Comparison of ENCODE assay signal across 9 cellular contexts in the genomic region with DNA sequence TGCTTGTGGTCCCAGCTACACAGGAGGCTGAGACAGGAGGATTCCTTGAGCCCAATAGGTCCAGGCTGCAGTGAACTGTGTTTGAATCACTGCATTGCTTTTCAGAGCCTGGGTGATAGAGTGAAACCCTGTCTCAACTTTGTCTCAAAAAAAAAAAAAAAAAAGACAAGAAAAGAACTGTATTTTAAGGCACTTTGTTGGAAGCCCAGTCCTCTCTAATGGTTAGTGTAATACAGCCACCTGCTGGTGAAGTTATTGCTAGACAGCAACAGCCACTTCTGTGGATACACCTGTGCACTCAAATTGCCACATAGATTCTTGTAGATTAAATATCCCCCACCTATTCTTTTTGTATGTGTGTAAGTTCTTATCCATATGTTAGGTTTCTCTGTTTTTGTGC. TPM values are rescaled to one million over a fixed set of nuclear protein-coding genes. Genes with fewer than 3 reads are reported as not detected.
DNase-seq lines count a peak whose midpoint lies in the region; ATAC-seq, FAIRE-seq and TF ChIP-seq lines count a peak whose summit lies in the region.
"Had no signal": no experiment of that assay in that cellular context is flagged by ENCODE, and none has a peak within 500 bp of the region (broad histone marks: within the 10 kb centered on the region; RNA-seq: fewer than 3 reads in every experiment).

No MANE protein-coding gene starts in this region.

- no peaks in the 10 kb centered on the region for H3F3A ChIP-seq in Loucy (ENCODE audit: low read depth)

- SMC1A ChIA-PET in GM12878 (lab: Charles Lee; ENCODE audit: uncharacterized antibody, unreplicated experiment): interaction anchor here (0.8 to 7.2 kb wide), 4 partner anchors 13 to 72 kb away, joined by 3 to 119 read pairs (median 58); a partner anchor contains a TSS

- H3K27ac ChIP-seq in GM12878 (ENCODE audit: control insufficient read depth, insufficient read depth) (no peak overlapping the region), HepG2 (ENCODE audit: extremely low read length, insufficient read depth, low read length) (no peak overlapping the region)

- ATAC-seq in GM12878 (peak; percentile 72), HepG2 (peak; percentile 24; the same call in 2 of the 3 replicates)

- H3K9ac ChIP-seq in Loucy (ENCODE audit: low read depth, low read length, poor library complexity, severe bottlenecking) (no peak overlapping the region), GM12878 (ENCODE audit: control insufficient read depth, insufficient read depth, low read length) (no peak overlapping the region), HepG2 (ENCODE audit: insufficient read depth, low read depth, low read length) (no peak overlapping the region)

- H3K36me3 ChIP-seq in Loucy (ENCODE audit: insufficient read depth, low read length) (no peaks in the 10 kb centered on the region), GM12878 (ENCODE audit: control insufficient read depth in 2 of 2, insufficient read depth in 2 of 2, low read length in 1 of 2) (no peaks in the 10 kb centered on the region), HepG2 (replicated peaks in 1 of 2; ENCODE audit: control insufficient read depth in 1 of 2, insufficient read depth in 2 of 2, low read length in 2 of 2) (no peaks in the 10 kb centered on the region)

- H3K27me3 ChIP-seq in Loucy (ENCODE audit: insufficient read depth, low read length, poor library complexity, severe bottlenecking): no peaks in the 10 kb centered on the region
- H3K27me3 ChIP-seq in GM12878 (replicated peaks in 1 of 2; ENCODE audit: control insufficient read depth in 2 of 2, insufficient read depth in 2 of 2, low read length in 1 of 2): peaks cover 0 to 3% of the 10 kb centered on the region in 2 experiments
- H3K27me3 ChIP-seq in HepG2 (ENCODE audit: control insufficient read depth in 1 of 2, insufficient read depth in 2 of 2, low read length in 2 of 2): peaks cover 0 to 18% of the 10 kb centered on the region in 2 experiments; a peak in 3 of 5 replicates

- DNase-seq in ACHN (peak; percentile 54), EH (ENCODE audit: low read depth) (peak; percentile 34), H54 (ENCODE audit: insufficient read length, low spot score) (peak; percentile 19), GM12878 (ENCODE audit: low read depth, low spot score) (no peak), HepG2 (ENCODE audit: low spot score) (peak; percentile 66), SHP77 (lab: John Stamatoyannopoulos, UW) (no peak), foreskin melanocyte (no peak)

- peak; percentile 71 for TF ChIP-seq CTCF in Loucy (conservative IDR thresholded peaks at IDR 0.05; ENCODE audit: low read length)
- peak; percentile 43 to 62 (median 56); a peak in 5 of 6 replicates for TF ChIP-seq CTCF in GM12878 (IDR thresholded peaks at IDR 0.05 in 2 of 3, conservative IDR thresholded peaks at IDR 0.05 in 1 of 3; ENCODE audit: control insufficient read depth in 2 of 3, extremely low read depth in 1 of 3, insufficient read depth in 1 of 3, low read depth in 3 of 3, low read length in 3 of 3)
- peak; percentile 81 for TF ChIP-seq CTCF in HepG2 (CRISPR knock-in tag; IDR thresholded peaks at IDR 0.05)

- no peaks in the 10 kb centered on the region for H3K79me2 ChIP-seq in Loucy (ENCODE audit: insufficient read depth, low read length)
- H3K79me2 ChIP-seq in GM12878 (ENCODE audit: control insufficient read depth, insufficient read depth, low read length): no peaks in the 10 kb centered on the region
- H3K79me2 ChIP-seq in HepG2 (ENCODE audit: insufficient read depth, low read length): no peaks in the 10 kb centered on the region

- CTCF ChIA-PET in GM12878 (lab: Yijun Ruan, JAX): interaction anchor here (0.7 to 19.0 kb wide), 13 partner anchors 10 to 145 kb away, joined by 3 to 796 read pairs (median 4); a partner anchor contains a TSS
- CTCF ChIA-PET in HepG2 (lab: Yijun Ruan, JAX; ENCODE audit: low intra/inter-chr PET ratio, low total read pairs): interaction anchor here (1.3 to 6.9 kb wide), 3 partner anchors 63 to 223 kb away, joined by 3 to 233 read pairs (median 154); a partner anchor contains a TSS

- no peak overlapping the region for H3K4me2 ChIP-seq in Loucy (ENCODE audit: low read depth, low read length, poor library complexity, severe bottlenecking)
- no peak overlapping the region for H3K4me2 ChIP-seq in GM12878 (ENCODE audit: control insufficient read depth, insufficient read depth)
- H3K4me2 ChIP-seq in HepG2 (ENCODE audit: low read depth, low read length): no peak overlapping the region

- H3K9me3 ChIP-seq in Loucy (ENCODE audit: insufficient read depth, low read depth, low read length): no peaks in the 10 kb centered on the region
- H3K9me3 ChIP-seq in GM12878 (replicated peaks; ENCODE audit: control insufficient read depth, insufficient read depth, low read length): no peaks in the 10 kb centered on the region
- no peaks in the 10 kb centered on the region for H3K9me3 ChIP-seq in HepG2 (ENCODE audit: low read length)

- H2AFZ ChIP-seq in Loucy (ENCODE audit: low read length): no peak overlapping the region
- H2AFZ ChIP-seq in GM12878 (ENCODE audit: control insufficient read depth, low read depth, low read length): no peak overlapping the region
- H2AFZ ChIP-seq in HepG2 (ENCODE audit: low read length): no peak overlapping the region

- FAIRE-seq in H54 (lab: Jason Lieb, UNC) (no peak), GM12878 (lab: Jason Lieb, UNC) (no peak), HepG2 (lab: Jason Lieb, UNC) (peak; percentile 86)
- FAIRE-seq: islet of Langerhans had no signal

- POLR2A ChIA-PET in GM12878 (lab: Charles Lee): interaction anchor here (0.7 kb wide), 1 partner anchor 17 kb away, joined by 4 read pairs; no protein-coding TSS in a partner anchor
- POLR2A ChIA-PET in HepG2 (lab: Yijun Ruan, JAX): interaction anchor here (1.2 to 3.2 kb wide), 3 partner anchors 63 to 73 kb away, joined by 4 to 16 read pairs (median 4); a partner anchor contains a TSS

- no peaks in the 10 kb centered on the region for H3K9me2 ChIP-seq in Loucy (replicated peaks; ENCODE audit: low read depth, low read length)

- RAD21 ChIA-PET in GM12878 (lab: Charles Lee; ENCODE audit: unreplicated experiment): interaction anchor here (0.6 to 7.1 kb wide), 7 partner anchors 8 to 74 kb away, joined by 3 to 88 read pairs (median 3); a partner anchor contains a TSS

- BruUV-seq in GM12878 (replicated peaks; lab: Mats Ljungman, UMichigan) (no TSS peak), HepG2 (replicated peaks; lab: Mats Ljungman, UMichigan) (no TSS peak)

- TF ChIP-seq RAD21 in GM12878 (IDR thresholded peaks at IDR 0.05; ENCODE audit: insufficient read depth, low read depth, low read length) (peak; percentile 70), HepG2 (CRISPR knock-in tag; IDR thresholded peaks at IDR 0.05) (peak; percentile 74)

- in situ Hi-C loops in ACHN (cut with HindIII; ENCODE audit: low pct_ligation_motif_present, low pct_unique_long_range_greater_than_20kb, low sequenced_read_pairs) (no loop called here), GM12878 (cut with MboI) (no loop called here), HepG2 (cut with HindIII; ENCODE audit: extremely low pct_ligation_motif_present, low pct_unique_long_range_greater_than_20kb) (no loop called here)

- H4K20me1 ChIP-seq in Loucy (ENCODE audit: insufficient read depth, low read length, poor library complexity, severe bottlenecking) (no peaks in the 10 kb centered on the region), GM12878 (ENCODE audit: control insufficient read depth, insufficient read depth) (no peaks in the 10 kb centered on the region), HepG2 (ENCODE audit: insufficient read depth, low read length) (no peaks in the 10 kb centered on the region)

- H3K4me3 ChIP-seq in Loucy (ENCODE audit: low read length, poor library complexity, severe bottlenecking): no peak overlapping the region
- H3K4me3 ChIP-seq in GM12878: no peak overlapping the region
- no peak overlapping the region for H3K4me3 ChIP-seq in HepG2 (replicated peaks in 1 of 3; ENCODE audit: insufficient read depth in 1 of 3, low read depth in 2 of 3, low read length in 3 of 3)

- TF ChIP-seq EP300 in GM12878 (IDR thresholded peaks at IDR 0.05; ENCODE audit: borderline replicate concordance in 1 of 2, control insufficient read depth in 1 of 2, low read depth in 2 of 2, low read length in 2 of 2): no peak
- no peak for TF ChIP-seq EP300 in HepG2 (IDR thresholded peaks at IDR 0.05; ENCODE audit: low read depth in 2 of 2, low read length in 2 of 2)
- no peak for TF ChIP-seq EP300 in HepG2 (CRISPR knock-in tag; IDR thresholded peaks at IDR 0.05; ENCODE audit: borderline replicate concordance)

- no peak for TF ChIP-seq POLR2A in H54 (IDR thresholded peaks at IDR 0.05; ENCODE audit: low read depth, low read length)
- no peak for TF ChIP-seq POLR2A in GM12878 (IDR thresholded peaks at IDR 0.05; ENCODE audit: low read depth, low read length)
- TF ChIP-seq POLR2A in HepG2 (IDR thresholded peaks at IDR 0.05; ENCODE audit: insufficient read depth in 1 of 2, low read depth in 2 of 2, low read length in 2 of 2): no peak

- H3K4me1 ChIP-seq in Loucy (ENCODE audit: insufficient read depth, low read length, poor library complexity, severe bottlenecking): no peaks in the 10 kb centered on the region
- no peaks in the 10 kb centered on the region for H3K4me1 ChIP-seq in GM12878 (ENCODE audit: control insufficient read depth, insufficient read depth, low read length)
- peaks cover 38% of the 10 kb centered on the region for H3K4me1 ChIP-seq in HepG2 (ENCODE audit: insufficient read depth, low read length)

- intact Hi-C loops in GM12878 (cut with micrococcal nuclease; ENCODE audit: unreplicated experiment): loop anchor here (1.0 to 10.0 kb wide), 5 partner anchors 63 to 848 kb away; a partner anchor contains a TSS
- intact Hi-C loops in HepG2 (cut with micrococcal nuclease; ENCODE audit: unreplicated experiment): loop anchor here (1.0 kb wide), 3 partner anchors 63 to 119 kb away; no protein-coding TSS in a partner anchor

RNA-seq across cellular contexts. Expression of a gene that starts 10.1 kb away (rescaled TPM):
- not detected in 2 replicates for total RNA-seq in GM12878 (2013; cell fraction: nucleolus; rRNA removed)
- not detected in 2 replicates for total RNA-seq in GM12878 (2014; rRNA removed)
- not detected in 2 replicates for total RNA-seq in GM12878 (2014; rRNA removed; fragmentation: Illumina TruSeq; extraction: Trizol)
- total RNA-seq in GM12878 (2021): 1.8 and 1.9 TPM in 2 replicates
- not detected for polyA plus RNA-seq in GM12878 (2011; ENCODE audit: low read depth)
- not detected in 2 replicates for polyA plus RNA-seq in GM12878 (2011; rRNA removed)
- not detected in 2 replicates for polyA plus RNA-seq in GM12878 (2011; cell fraction: cytosol; rRNA removed)
- not detected in 2 replicates for polyA plus RNA-seq in GM12878 (2011; cell fraction: nucleus; rRNA removed)
- polyA plus RNA-seq in GM12878 (2012): not detected in 2 replicates
- not detected in 2 replicates for polyA plus RNA-seq in GM12878 (2014; fragmentation: Illumina TruSeq; extraction: Trizol)
- polyA plus RNA-seq in GM12878 (2014; fragmentation: Nextera tagmentation; extraction: Ambion mirVana): not detected
- polyA plus RNA-seq in GM12878 (2014; rRNA removed): not detected in 2 replicates
- polyA plus RNA-seq in GM12878 (2016; fragmentation: Nextera tagmentation; extraction: Ambion mirVana): not detected
- polyA minus RNA-seq in GM12878 (2011; rRNA and poly(A)+ RNA removed): not detected in 2 replicates
- not detected in 2 replicates for polyA minus RNA-seq in GM12878 (2011; cell fraction: cytosol; rRNA and poly(A)+ RNA removed)
- polyA minus RNA-seq in GM12878 (2011; cell fraction: nucleus; rRNA and poly(A)+ RNA removed): not detected in 2 replicates
- total RNA-seq in HepG2 (2016; rRNA removed; fragmentation: Illumina TruSeq; extraction: Trizol): 1,495 and 2,423 TPM in 2 replicates
- total RNA-seq in HepG2 (2016; cell fraction: cytosol; rRNA removed; fragmentation: Illumina TruSeq; extraction: Trizol; ENCODE audit: low read depth): 401 and 461 TPM in 2 replicates
- total RNA-seq in HepG2 (2016; cell fraction: insoluble cytoplasmic fraction; rRNA removed; fragmentation: Illumina TruSeq; extraction: Trizol): 1,449 and 2,438 TPM in 2 replicates
- 624 and 702 TPM in 2 replicates for total RNA-seq in HepG2 (2016; cell fraction: membrane; rRNA removed; fragmentation: Illumina TruSeq; extraction: Trizol)
- 2,130 and 2,392 TPM in 2 replicates for total RNA-seq in HepG2 (2016; cell fraction: nucleus; rRNA removed; fragmentation: Illumina TruSeq; extraction: Trizol)
- 1,030 and 1,037 TPM in 2 replicates for polyA plus RNA-seq in HepG2 (2011; rRNA removed)
- 571 and 1,106 TPM in 2 replicates for polyA plus RNA-seq in HepG2 (2011; cell fraction: cytosol; rRNA removed)
- polyA plus RNA-seq in HepG2 (2011; cell fraction: nucleus; rRNA removed): 235 and 339 TPM in 2 replicates
- polyA plus RNA-seq in HepG2 (2012): 1,249 and 1,529 TPM in 2 replicates
- polyA plus RNA-seq in HepG2 (2016; cell fraction: cytosol; fragmentation: Illumina TruSeq; extraction: Trizol; ENCODE audit: low read depth): 421 and 430 TPM in 2 replicates
- 1,324 and 1,381 TPM in 2 replicates for polyA plus RNA-seq in HepG2 (2016; cell fraction: insoluble cytoplasmic fraction; fragmentation: Illumina TruSeq; extraction: Trizol; ENCODE audit: low read depth)
- 463 and 496 TPM in 2 replicates for polyA plus RNA-seq in HepG2 (2016; cell fraction: membrane; fragmentation: Illumina TruSeq; extraction: Trizol; ENCODE audit: low read depth)
- polyA plus RNA-seq in HepG2 (2016; cell fraction: nucleus; fragmentation: Illumina TruSeq; extraction: Trizol; ENCODE audit: insufficient read depth, low read depth): 2,640 and 2,884 TPM in 2 replicates
- 0.72 and 295 TPM in 2 replicates for polyA minus RNA-seq in HepG2 (2011; rRNA and poly(A)+ RNA removed; ENCODE audit: low replicate concordance)
- polyA minus RNA-seq in HepG2 (2011; cell fraction: cytosol; rRNA and poly(A)+ RNA removed): 285 and 453 TPM in 2 replicates
- 263 and 473 TPM in 2 replicates for polyA minus RNA-seq in HepG2 (2011; cell fraction: nucleus; rRNA and poly(A)+ RNA removed)

RNA-seq across cellular contexts. Expression of a gene that starts 32.1 kb away (rescaled TPM):
- not detected in 2 replicates for total RNA-seq in GM12878 (2013; cell fraction: nucleolus; rRNA removed)
- not detected in 2 replicates for total RNA-seq in GM12878 (2014; rRNA removed)
- total RNA-seq in GM12878 (2014; rRNA removed; fragmentation: Illumina TruSeq; extraction: Trizol): not detected in 2 replicates
- 2.8 and 3.6 TPM in 2 replicates for total RNA-seq in GM12878 (2021)
- not detected for polyA plus RNA-seq in GM12878 (2011; ENCODE audit: low read depth)
- not detected in 2 replicates for polyA plus RNA-seq in GM12878 (2011; rRNA removed)
- not detected in 2 replicates for polyA plus RNA-seq in GM12878 (2011; cell fraction: cytosol; rRNA removed)
- not detected in 2 replicates for polyA plus RNA-seq in GM12878 (2011; cell fraction: nucleus; rRNA removed)
- polyA plus RNA-seq in GM12878 (2012): not detected in 2 replicates
- not detected in 2 replicates for polyA plus RNA-seq in GM12878 (2014; fragmentation: Illumina TruSeq; extraction: Trizol)
- not detected for polyA plus RNA-seq in GM12878 (2014; fragmentation: Nextera tagmentation; extraction: Ambion mirVana)
- polyA plus RNA-seq in GM12878 (2014; rRNA removed): not detected in 2 replicates
- not detected for polyA plus RNA-seq in GM12878 (2016; fragmentation: Nextera tagmentation; extraction: Ambion mirVana)
- not detected in 2 replicates for polyA minus RNA-seq in GM12878 (2011; rRNA and poly(A)+ RNA removed)
- polyA minus RNA-seq in GM12878 (2011; cell fraction: cytosol; rRNA and poly(A)+ RNA removed): not detected in 2 replicates
- not detected in 2 replicates for polyA minus RNA-seq in GM12878 (2011; cell fraction: nucleus; rRNA and poly(A)+ RNA removed)
- 743 and 1,523 TPM in 2 replicates for total RNA-seq in HepG2 (2016; rRNA removed; fragmentation: Illumina TruSeq; extraction: Trizol)
- 63.8 and 68.9 TPM in 2 replicates for total RNA-seq in HepG2 (2016; cell fraction: cytosol; rRNA removed; fragmentation: Illumina TruSeq; extraction: Trizol; ENCODE audit: low read depth)
- 698 and 1,531 TPM in 2 replicates for total RNA-seq in HepG2 (2016; cell fraction: insoluble cytoplasmic fraction; rRNA removed; fragmentation: Illumina TruSeq; extraction: Trizol)
- 131 and 151 TPM in 2 replicates for total RNA-seq in HepG2 (2016; cell fraction: membrane; rRNA removed; fragmentation: Illumina TruSeq; extraction: Trizol)
- 1,165 and 1,343 TPM in 2 replicates for total RNA-seq in HepG2 (2016; cell fraction: nucleus; rRNA removed; fragmentation: Illumina TruSeq; extraction: Trizol)
- polyA plus RNA-seq in HepG2 (2011; rRNA removed): 640 and 755 TPM in 2 replicates
- polyA plus RNA-seq in HepG2 (2011; cell fraction: cytosol; rRNA removed): 361 and 711 TPM in 2 replicates
- 219 and 306 TPM in 2 replicates for polyA plus RNA-seq in HepG2 (2011; cell fraction: nucleus; rRNA removed)
- 1,090 and 1,341 TPM in 2 replicates for polyA plus RNA-seq in HepG2 (2012)
- 52.4 and 61.1 TPM in 2 replicates for polyA plus RNA-seq in HepG2 (2016; cell fraction: cytosol; fragmentation: Illumina TruSeq; extraction: Trizol; ENCODE audit: low read depth)
- 573 and 576 TPM in 2 replicates for polyA plus RNA-seq in HepG2 (2016; cell fraction: insoluble cytoplasmic fraction; fragmentation: Illumina TruSeq; extraction: Trizol; ENCODE audit: low read depth)
- 76.3 and 93.7 TPM in 2 replicates for polyA plus RNA-seq in HepG2 (2016; cell fraction: membrane; fragmentation: Illumina TruSeq; extraction: Trizol; ENCODE audit: low read depth)
- 1,268 and 1,352 TPM in 2 replicates for polyA plus RNA-seq in HepG2 (2016; cell fraction: nucleus; fragmentation: Illumina TruSeq; extraction: Trizol; ENCODE audit: insufficient read depth, low read depth)
- 0.40 and 296 TPM in 2 replicates for polyA minus RNA-seq in HepG2 (2011; rRNA and poly(A)+ RNA removed; ENCODE audit: low replicate concordance)
- polyA minus RNA-seq in HepG2 (2011; cell fraction: cytosol; rRNA and poly(A)+ RNA removed): 327 and 562 TPM in 2 replicates
- polyA minus RNA-seq in HepG2 (2011; cell fraction: nucleus; rRNA and poly(A)+ RNA removed): 245 and 404 TPM in 2 replicates

RNA-seq across cellular contexts. Expression of a gene that starts 59.8 kb away (rescaled TPM):
- not detected in 2 replicates for total RNA-seq in GM12878 (2013; cell fraction: nucleolus; rRNA removed)
- not detected in 2 replicates for total RNA-seq in GM12878 (2014; rRNA removed)
- not detected in 2 replicates for total RNA-seq in GM12878 (2014; rRNA removed; fragmentation: Illumina TruSeq; extraction: Trizol)
- 2.0 and 2.7 TPM in 2 replicates for total RNA-seq in GM12878 (2021)
- polyA plus RNA-seq in GM12878 (2011; ENCODE audit: low read depth): not detected
- not detected in 2 replicates for polyA plus RNA-seq in GM12878 (2011; rRNA removed)
- not detected in 2 replicates for polyA plus RNA-seq in GM12878 (2011; cell fraction: cytosol; rRNA removed)
- not detected in 2 replicates for polyA plus RNA-seq in GM12878 (2011; cell fraction: nucleus; rRNA removed)
- polyA plus RNA-seq in GM12878 (2012): not detected in 2 replicates
- 0.04 TPM in 1 of 2 replicates, not detected in the other for polyA plus RNA-seq in GM12878 (2014; fragmentation: Illumina TruSeq; extraction: Trizol)
- not detected for polyA plus RNA-seq in GM12878 (2014; fragmentation: Nextera tagmentation; extraction: Ambion mirVana)
- polyA plus RNA-seq in GM12878 (2014; rRNA removed): not detected in 2 replicates
- polyA plus RNA-seq in GM12878 (2016; fragmentation: Nextera tagmentation; extraction: Ambion mirVana): not detected
- polyA minus RNA-seq in GM12878 (2011; rRNA and poly(A)+ RNA removed): not detected in 2 replicates
- not detected in 2 replicates for polyA minus RNA-seq in GM12878 (2011; cell fraction: cytosol; rRNA and poly(A)+ RNA removed)
- not detected in 2 replicates for polyA minus RNA-seq in GM12878 (2011; cell fraction: nucleus; rRNA and poly(A)+ RNA removed)
- total RNA-seq in HepG2 (2016; rRNA removed; fragmentation: Illumina TruSeq; extraction: Trizol): 408 and 784 TPM in 2 replicates
- 56.7 and 69.7 TPM in 2 replicates for total RNA-seq in HepG2 (2016; cell fraction: cytosol; rRNA removed; fragmentation: Illumina TruSeq; extraction: Trizol; ENCODE audit: low read depth)
- total RNA-seq in HepG2 (2016; cell fraction: insoluble cytoplasmic fraction; rRNA removed; fragmentation: Illumina TruSeq; extraction: Trizol): 374 and 784 TPM in 2 replicates
- total RNA-seq in HepG2 (2016; cell fraction: membrane; rRNA removed; fragmentation: Illumina TruSeq; extraction: Trizol): 96.6 and 132 TPM in 2 replicates
- 538 and 629 TPM in 2 replicates for total RNA-seq in HepG2 (2016; cell fraction: nucleus; rRNA removed; fragmentation: Illumina TruSeq; extraction: Trizol)
- 226 and 273 TPM in 2 replicates for polyA plus RNA-seq in HepG2 (2011; rRNA removed)
- 107 and 238 TPM in 2 replicates for polyA plus RNA-seq in HepG2 (2011; cell fraction: cytosol; rRNA removed)
- 60.1 and 85.7 TPM in 2 replicates for polyA plus RNA-seq in HepG2 (2011; cell fraction: nucleus; rRNA removed)
- 449 and 489 TPM in 2 replicates for polyA plus RNA-seq in HepG2 (2012)
- polyA plus RNA-seq in HepG2 (2016; cell fraction: cytosol; fragmentation: Illumina TruSeq; extraction: Trizol; ENCODE audit: low read depth): 53.8 and 63.1 TPM in 2 replicates
- 379 and 391 TPM in 2 replicates for polyA plus RNA-seq in HepG2 (2016; cell fraction: insoluble cytoplasmic fraction; fragmentation: Illumina TruSeq; extraction: Trizol; ENCODE audit: low read depth)
- polyA plus RNA-seq in HepG2 (2016; cell fraction: membrane; fragmentation: Illumina TruSeq; extraction: Trizol; ENCODE audit: low read depth): 70.9 and 94.9 TPM in 2 replicates
- polyA plus RNA-seq in HepG2 (2016; cell fraction: nucleus; fragmentation: Illumina TruSeq; extraction: Trizol; ENCODE audit: insufficient read depth, low read depth): 850 and 880 TPM in 2 replicates
- 57.2 TPM in 1 of 2 replicates, not detected in the other for polyA minus RNA-seq in HepG2 (2011; rRNA and poly(A)+ RNA removed; ENCODE audit: low replicate concordance)
- polyA minus RNA-seq in HepG2 (2011; cell fraction: cytosol; rRNA and poly(A)+ RNA removed): 69.4 and 146 TPM in 2 replicates
- 65.9 and 110 TPM in 2 replicates for polyA minus RNA-seq in HepG2 (2011; cell fraction: nucleus; rRNA and poly(A)+ RNA removed)

Comparison
In these comparisons a context has a peak if more than half of its experiments do, and no peak if none do; other contexts are left out.
1. DNase-seq: peak in ACHN (single experiment), EH (single experiment), H54 (single experiment) and HepG2 (single experiment); none in GM12878 (single experiment), SHP77 (0 of 2) and foreskin melanocyte (single experiment).
2. RNA of a gene that starts 10.1 kb away (total RNA-seq): 401 to 2,438 TPM in HepG2; 1.8 to 1.9 TPM in GM12878; every median in the first group is over 100 times any median in the second.
3. RNA of a gene that starts 32.1 kb away (total RNA-seq): 63.8 to 1,531 TPM in HepG2; 2.8 to 3.6 TPM in GM12878; every median in the first group is over 10 times any median in the second.
4. RNA of a gene that starts 59.8 kb away (total RNA-seq): 56.7 to 784 TPM in HepG2; 2.0 to 2.7 TPM in GM12878; every median in the first group is over 10 times any median in the second.
5. Peak in every context shown above with its lines, with median percentiles within 50 percentile points of each other: CTCF ChIP-seq.